ENCODE assay signal across 8 cellular contexts in the genomic region with DNA sequence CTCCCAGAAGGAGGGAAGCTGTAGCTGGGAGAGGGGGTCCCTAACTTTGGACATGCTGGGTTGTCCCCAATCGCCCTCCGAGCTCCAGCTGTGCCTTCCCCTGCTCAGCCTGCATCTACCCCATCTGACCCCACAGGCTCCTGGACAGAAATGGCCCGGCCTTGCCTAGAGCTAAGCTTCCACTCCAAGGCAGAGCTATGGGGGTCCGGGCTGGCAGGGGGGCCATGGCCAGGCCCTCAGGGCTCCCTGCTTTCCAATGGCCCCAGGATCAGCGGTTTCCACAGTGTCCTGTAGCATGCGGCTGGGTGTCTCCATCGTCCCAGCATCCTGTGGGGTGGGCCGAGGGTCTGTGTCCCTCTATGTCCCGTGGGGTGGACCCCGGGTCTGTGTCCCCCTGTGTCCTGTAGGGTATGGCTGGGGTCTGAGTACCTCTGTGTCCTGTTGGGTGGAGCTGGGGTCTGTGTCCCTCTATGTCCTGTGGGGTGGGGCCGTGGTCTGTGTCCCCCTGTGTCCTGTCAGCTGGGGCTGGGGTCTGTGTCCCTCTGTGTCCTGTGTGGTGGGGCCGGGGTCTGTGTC.
A peak's percentile ranks its signal among the peaks of the same experiment; 100 is the strongest.
DNase-seq lines count a peak whose midpoint lies in the region; ATAC-seq and TF ChIP-seq lines count a peak whose summit lies in the region.

No MANE protein-coding gene starts in this region.

- H3K9me3 ChIP-seq in OCI-LY7 (ENCODE audit: low read length) = no peaks in the 10 kb centered on the region

- intact Hi-C loops in OCI-LY7 (cut with micrococcal nuclease; ENCODE audit: unreplicated experiment) = no loop called here

- no peak overlapping the region for H3K4me2 ChIP-seq in OCI-LY7 (ENCODE audit: low read length)

- POLR2A ChIA-PET in OCI-LY7 (lab: Charles Lee) = no interaction called here

- no peaks in the 10 kb centered on the region for H3K27me3 Mint-ChIP-seq in stimulated activated naive CD8-positive, alpha-beta T cell treated with anti-CD3 and anti-CD28 coated beads, Interleukin-15, Interleukin-2, amounts not matched to agents 100 ng/mL and 50 ng/mL, for 24 hours
- no peaks in the 10 kb centered on the region for H3K27me3 Mint-ChIP-seq in nephron (ENCODE audit: low read depth)

- peak overlapping the region; percentile 96 for H3K27ac Mint-ChIP-seq in stimulated activated naive CD8-positive, alpha-beta T cell treated with anti-CD3 and anti-CD28 coated beads, Interleukin-15, Interleukin-2, amounts not matched to agents 100 ng/mL and 50 ng/mL, for 24 hours
- H3K27ac Mint-ChIP-seq in nephron = peak overlapping the region; percentile 98 to 99 (median 99)

- TF ChIP-seq CTCF in coronary artery (IDR thresholded peaks at IDR 0.05) = no peak
- no peak for TF ChIP-seq CTCF in nephron (IDR thresholded peaks at IDR 0.05; ENCODE audit: unreplicated experiment in 3 of 3)
- no peak for TF ChIP-seq CTCF in OCI-LY7 (conservative IDR thresholded peaks at IDR 0.05; ENCODE audit: low read length)

- no peak overlapping the region for H2AFZ ChIP-seq in OCI-LY7 (ENCODE audit: low read length)

- peak overlapping the region; percentile 79 to 91 for H3K27ac ChIP-seq in coronary artery
- no peak overlapping the region for H3K27ac ChIP-seq in OCI-LY7 (ENCODE audit: low read depth, low read length, poor library complexity, severe bottlenecking)

- H3K4me3 Mint-ChIP-seq in stimulated activated naive CD8-positive, alpha-beta T cell treated with anti-CD3 and anti-CD28 coated beads, Interleukin-15, Interleukin-2, amounts not matched to agents 100 ng/mL and 50 ng/mL, for 24 hours = peak overlapping the region; percentile 74
- peak overlapping the region in 1 of 3 experiments; percentile 4 for H3K4me3 Mint-ChIP-seq in nephron

- no TSS peak for BruUV-seq in OCI-LY7 (replicated peaks; lab: Mats Ljungman, UMichigan)

- CTCF ChIA-PET in OCI-LY7 (lab: Charles Lee; ENCODE audit: unreplicated experiment) = no interaction called here

- no peaks in the 10 kb centered on the region for H3K4me1 ChIP-seq in OCI-LY7 (ENCODE audit: insufficient read depth, low read length, poor library complexity, severe bottlenecking)

- H4K20me1 ChIP-seq in OCI-LY7 (ENCODE audit: insufficient read depth, low read length) = no peaks in the 10 kb centered on the region

- no peaks in the 10 kb centered on the region for H3K9me3 Mint-ChIP-seq in stimulated activated naive CD8-positive, alpha-beta T cell treated with anti-CD3 and anti-CD28 coated beads, Interleukin-15, Interleukin-2, amounts not matched to agents 100 ng/mL and 50 ng/mL, for 24 hours
- H3K9me3 Mint-ChIP-seq in nephron = no peaks in the 10 kb centered on the region

- peaks cover 34% of the 10 kb centered on the region for H3K4me1 Mint-ChIP-seq in stimulated activated naive CD8-positive, alpha-beta T cell treated with anti-CD3 and anti-CD28 coated beads, Interleukin-15, Interleukin-2, amounts not matched to agents 100 ng/mL and 50 ng/mL, for 24 hours (ENCODE audit: low read depth)
- peaks cover 18% of the 10 kb centered on the region for H3K4me1 Mint-ChIP-seq in nephron

- H3K36me3 ChIP-seq in OCI-LY7 (ENCODE audit: insufficient read depth, low read length) = no peaks in the 10 kb centered on the region

- H3K4me3 ChIP-seq in coronary artery (peak overlapping the region; percentile 63), OCI-LY7 (ENCODE audit: low read depth, low read length, poor library complexity, severe bottlenecking) (no peak overlapping the region)

- no peaks in the 10 kb centered on the region for H3K79me2 ChIP-seq in OCI-LY7 (ENCODE audit: insufficient read depth, low read depth, low read length)

- no peak for DNase-seq in stimulated activated naive CD8-positive, alpha-beta T cell treated with anti-CD3 and anti-CD28 coated beads, Interleukin-15, Interleukin-2, amounts not matched to agents 100 U/mL and 50 U/mL, for 24 hours
- DNase-seq in coronary artery (ENCODE audit: low spot score) (no peak), amniotic stem cell (lab: John Stamatoyannopoulos, UW) (no peak), NCI-H2107 (lab: John Stamatoyannopoulos, UW) (no peak), OCI-LY7 (ENCODE audit: low spot score) (no peak)

- no peaks in the 10 kb centered on the region for H3K36me3 Mint-ChIP-seq in stimulated activated naive CD8-positive, alpha-beta T cell treated with anti-CD3 and anti-CD28 coated beads, Interleukin-15, Interleukin-2, amounts not matched to agents 100 ng/mL and 50 ng/mL, for 24 hours (ENCODE audit: low read depth)
- no peaks in the 10 kb centered on the region for H3K36me3 Mint-ChIP-seq in nephron (ENCODE audit: low read depth)

- no peak for ATAC-seq in stimulated activated naive CD8-positive, alpha-beta T cell treated with anti-CD3 and anti-CD28 coated beads, Interleukin-15, Interleukin-2, amounts not matched to agents 100 U/mL and 50 U/mL, for 24 hours
- no peak for ATAC-seq in HG03460 (IDR thresholded peaks at IDR 0.05; ENCODE audit: unreplicated experiment)

- H3K9me2 ChIP-seq in OCI-LY7 (ENCODE audit: insufficient read depth, low read length) = no peaks in the 10 kb centered on the region
